In the genomic region with DNA sequence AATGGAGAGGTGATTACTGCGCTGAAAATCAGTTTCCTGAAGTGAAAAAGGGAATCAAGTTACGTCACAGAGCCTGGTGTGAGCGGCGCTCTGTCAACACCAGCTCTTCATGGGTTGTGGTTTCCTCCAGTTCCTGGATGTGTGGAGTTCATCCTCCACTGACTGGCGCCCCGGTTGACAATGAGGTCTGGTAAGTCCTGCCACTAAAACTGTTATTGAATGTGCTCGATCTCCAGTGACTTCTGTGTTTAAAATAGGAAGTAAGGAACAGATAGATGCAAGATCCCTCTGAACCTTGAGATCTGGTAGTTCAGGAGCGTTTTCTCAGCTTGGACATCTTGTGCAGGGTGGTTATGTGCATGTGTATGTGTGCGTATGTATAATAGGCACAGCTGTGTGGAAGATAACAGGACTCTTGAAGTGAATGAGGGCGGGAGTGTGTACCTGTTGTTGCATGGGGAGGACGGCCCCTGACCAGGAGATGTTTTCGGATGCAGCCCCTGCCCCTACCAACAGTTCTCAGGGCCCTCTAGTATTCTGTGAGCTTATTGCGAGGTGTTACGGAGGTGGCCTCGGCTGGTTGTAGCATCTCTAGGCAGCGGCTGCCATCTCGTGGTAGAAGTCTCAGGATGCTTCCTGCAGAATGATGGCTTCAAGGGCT, we compare ENCODE assay signal across 1 cellular context.
TF ChIP-seq lines count a peak whose summit lies in the region.

No MANE protein-coding gene starts in this region.

TF ChIP-seq in GM23338, 12 proteins besides CTCF, POLR2A, EP300 and RAD21 (continued from another document):
- TF ChIP-seq, protein P1, sequence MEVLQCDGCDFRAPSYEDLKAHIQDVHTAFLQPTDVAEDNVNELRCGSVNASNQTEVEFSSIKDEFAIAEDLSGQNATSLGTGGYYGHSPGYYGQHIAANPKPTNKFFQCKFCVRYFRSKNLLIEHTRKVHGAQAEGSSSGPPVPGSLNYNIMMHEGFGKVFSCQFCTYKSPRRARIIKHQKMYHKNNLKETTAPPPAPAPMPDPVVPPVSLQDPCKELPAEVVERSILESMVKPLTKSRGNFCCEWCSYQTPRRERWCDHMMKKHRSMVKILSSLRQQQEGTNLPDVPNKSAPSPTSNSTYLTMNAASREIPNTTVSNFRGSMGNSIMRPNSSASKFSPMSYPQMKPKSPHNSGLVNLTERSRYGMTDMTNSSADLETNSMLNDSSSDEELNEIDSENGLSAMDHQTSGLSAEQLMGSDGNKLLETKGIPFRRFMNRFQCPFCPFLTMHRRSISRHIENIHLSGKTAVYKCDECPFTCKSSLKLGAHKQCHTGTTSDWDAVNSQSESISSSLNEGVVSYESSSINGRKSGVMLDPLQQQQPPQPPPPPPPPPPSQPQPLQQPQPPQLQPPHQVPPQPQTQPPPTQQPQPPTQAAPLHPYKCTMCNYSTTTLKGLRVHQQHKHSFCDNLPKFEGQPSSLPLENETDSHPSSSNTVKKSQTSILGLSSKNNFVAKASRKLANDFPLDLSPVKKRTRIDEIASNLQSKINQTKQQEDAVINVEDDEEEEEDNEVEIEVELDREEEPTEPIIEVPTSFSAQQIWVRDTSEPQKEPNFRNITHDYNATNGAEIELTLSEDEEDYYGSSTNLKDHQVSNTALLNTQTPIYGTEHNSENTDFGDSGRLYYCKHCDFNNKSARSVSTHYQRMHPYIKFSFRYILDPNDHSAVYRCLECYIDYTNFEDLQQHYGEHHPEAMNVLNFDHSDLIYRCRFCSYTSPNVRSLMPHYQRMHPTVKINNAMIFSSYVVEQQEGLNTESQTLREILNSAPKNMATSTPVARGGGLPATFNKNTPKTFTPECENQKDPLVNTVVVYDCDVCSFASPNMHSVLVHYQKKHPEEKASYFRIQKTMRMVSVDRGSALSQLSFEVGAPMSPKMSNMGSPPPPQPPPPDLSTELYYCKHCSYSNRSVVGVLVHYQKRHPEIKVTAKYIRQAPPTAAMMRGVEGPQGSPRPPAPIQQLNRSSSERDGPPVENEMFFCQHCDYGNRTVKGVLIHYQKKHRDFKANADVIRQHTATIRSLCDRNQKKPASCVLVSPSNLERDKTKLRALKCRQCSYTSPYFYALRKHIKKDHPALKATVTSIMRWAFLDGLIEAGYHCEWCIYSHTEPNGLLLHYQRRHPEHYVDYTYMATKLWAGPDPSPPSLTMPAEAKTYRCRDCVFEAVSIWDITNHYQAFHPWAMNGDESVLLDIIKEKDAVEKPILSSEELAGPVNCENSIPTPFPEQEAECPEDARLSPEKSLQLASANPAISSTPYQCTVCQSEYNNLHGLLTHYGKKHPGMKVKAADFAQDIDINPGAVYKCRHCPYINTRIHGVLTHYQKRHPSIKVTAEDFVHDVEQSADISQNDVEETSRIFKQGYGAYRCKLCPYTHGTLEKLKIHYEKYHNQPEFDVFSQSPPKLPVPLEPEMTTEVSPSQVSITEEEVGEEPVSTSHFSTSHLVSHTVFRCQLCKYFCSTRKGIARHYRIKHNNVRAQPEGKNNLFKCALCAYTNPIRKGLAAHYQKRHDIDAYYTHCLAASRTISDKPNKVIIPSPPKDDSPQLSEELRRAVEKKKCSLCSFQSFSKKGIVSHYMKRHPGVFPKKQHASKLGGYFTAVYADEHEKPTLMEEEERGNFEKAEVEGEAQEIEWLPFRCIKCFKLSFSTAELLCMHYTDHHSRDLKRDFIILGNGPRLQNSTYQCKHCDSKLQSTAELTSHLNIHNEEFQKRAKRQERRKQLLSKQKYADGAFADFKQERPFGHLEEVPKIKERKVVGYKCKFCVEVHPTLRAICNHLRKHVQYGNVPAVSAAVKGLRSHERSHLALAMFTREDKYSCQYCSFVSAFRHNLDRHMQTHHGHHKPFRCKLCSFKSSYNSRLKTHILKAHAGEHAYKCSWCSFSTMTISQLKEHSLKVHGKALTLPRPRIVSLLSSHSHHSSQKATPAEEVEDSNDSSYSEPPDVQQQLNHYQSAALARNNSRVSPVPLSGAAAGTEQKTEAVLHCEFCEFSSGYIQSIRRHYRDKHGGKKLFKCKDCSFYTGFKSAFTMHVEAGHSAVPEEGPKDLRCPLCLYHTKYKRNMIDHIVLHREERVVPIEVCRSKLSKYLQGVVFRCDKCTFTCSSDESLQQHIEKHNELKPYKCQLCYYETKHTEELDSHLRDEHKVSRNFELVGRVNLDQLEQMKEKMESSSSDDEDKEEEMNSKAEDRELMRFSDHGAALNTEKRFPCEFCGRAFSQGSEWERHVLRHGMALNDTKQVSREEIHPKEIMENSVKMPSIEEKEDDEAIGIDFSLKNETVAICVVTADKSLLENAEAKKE (CRISPR knock-in tag; IDR thresholded peaks at IDR 0.05), result peak; percentile 32; the same call in 1 of the 2 replicates
- TF ChIP-seq EZH2 (IDR thresholded peaks at IDR 0.05; ENCODE audit: low read depth, unreplicated experiment) (no peak), JUNB (IDR thresholded peaks at IDR 0.05; ENCODE audit: unreplicated experiment) (no peak), CREB1 (CRISPR knock-in tag; IDR thresholded peaks at IDR 0.05; ENCODE audit: low read depth) (0 out of 2 replicates have a peak, but pooled peaks have one; percentile 16), NANOG (IDR thresholded peaks at IDR 0.05; ENCODE audit: borderline replicate concordance) (no peak)
TF ChIP-seq in GM23338: peak in this region for 2.
